Comparison of ENCODE assay signal across 22 cellular contexts in the genomic region with DNA sequence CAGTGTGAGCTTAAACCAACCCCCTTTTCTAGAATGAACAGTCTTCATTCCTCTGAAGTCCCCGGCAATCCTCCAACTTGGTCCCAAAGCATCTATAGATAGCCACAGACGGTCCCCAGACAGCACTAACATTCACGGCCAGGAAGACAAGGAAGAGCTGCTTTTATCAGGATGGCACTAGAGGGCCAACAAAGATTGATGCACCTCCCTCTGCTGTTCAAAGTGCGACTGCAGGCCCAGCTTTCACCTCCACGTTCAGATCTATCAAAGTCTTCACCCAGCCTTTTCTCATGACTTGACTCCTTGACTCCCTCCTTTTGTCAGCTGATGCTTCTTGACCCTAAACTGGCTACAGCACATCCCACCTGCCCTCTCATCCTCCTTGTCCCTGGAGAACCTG. TPM values are rescaled to one million over a fixed set of nuclear protein-coding genes. Genes with fewer than 3 reads are reported as not detected.
DNase-seq lines count a peak whose midpoint lies in the region; ATAC-seq and TF ChIP-seq lines count a peak whose summit lies in the region.
"Had no signal": no experiment of that assay in that cellular context is flagged by ENCODE, and none has a peak within 500 bp of the region (broad histone marks: within the 10 kb centered on the region; RNA-seq: fewer than 3 reads in every experiment).

No MANE protein-coding gene starts in this region.

- intact Hi-C loops in left ventricle myocardium inferior (cut with micrococcal nuclease) (no loop called here), Right ventricle myocardium superior (cut with DNase I) (no loop called here)

- H3K9me3 ChIP-seq in left ventricle myocardium inferior (replicated peaks), result peaks cover 10% of the 10 kb centered on the region

- DNase-seq in left ventricle myocardium inferior (no peak), Right ventricle myocardium superior (no peak), brain microvascular endothelial cell (no peak), left lobe of liver (ENCODE audit: low spot score) (no peak), KG1 (lab: John Stamatoyannopoulos, UW) (no peak), hippocampal formation (lab: John Stamatoyannopoulos, UW) (no peak), NCI-H1092 treated with DMSO at 0.1 percent for 48 hours (lab: John Stamatoyannopoulos, UW) (no peak)
- no peak for DNase-seq in stimulated activated naive CD8-positive, alpha-beta T cell treated with anti-CD3 and anti-CD28 coated beads, Interleukin-15, Interleukin-2, amounts not matched to agents 100 U/mL and 50 U/mL, for 24 hours
- DNase-seq: CD4-positive, alpha-beta T cell; GDM1; Karpas-422; NCI-H1105 treated with DMSO at 0.1 percent for 48 hours; NCI-H146; NCI-H2029; NCI-H446; NCI-H526; NCI-H82; RPMI8226; SHP77 had no signal

- H3K4me3 ChIP-seq in left ventricle myocardium inferior (no peak overlapping the region), brain microvascular endothelial cell (ENCODE audit: low read depth, low read length) (no peak overlapping the region)
- H3K4me3 ChIP-seq: GM12878 had no signal

- TF ChIP-seq CTCF in left ventricle myocardium inferior (IDR thresholded peaks at IDR 0.05; ENCODE audit: borderline replicate concordance) (no peak), brain microvascular endothelial cell (IDR thresholded peaks at IDR 0.05; ENCODE audit: low read depth, low read length, missing control alignments) (peak; percentile 10)

- in situ Hi-C loops in brain microvascular endothelial cell (cut with HindIII; ENCODE audit: low pct_ligation_motif_present, low sequenced_read_pairs), result no loop called here

- peak overlapping the region; percentile 25 for H3K27ac ChIP-seq in left ventricle myocardium inferior (replicated peaks)
- no peak overlapping the region for H3K27ac ChIP-seq in brain microvascular endothelial cell
- H3K27ac ChIP-seq: 22Rv1, HL-60 had no signal

- ATAC-seq in Right ventricle myocardium superior (ENCODE audit: poor library complexity) (no peak), left lobe of liver (peak; percentile 11)
- ATAC-seq in stimulated activated naive CD8-positive, alpha-beta T cell treated with anti-CD3 and anti-CD28 coated beads, Interleukin-15, Interleukin-2, amounts not matched to agents 100 U/mL and 50 U/mL, for 24 hours, result no peak
- ATAC-seq: GM12878 had no signal

- peaks cover 4% of the 10 kb centered on the region for H3K36me3 ChIP-seq in left ventricle myocardium inferior
- H3K36me3 ChIP-seq in brain microvascular endothelial cell (replicated peaks), result no peaks in the 10 kb centered on the region

- H3K4me1 ChIP-seq in left ventricle myocardium inferior, result peaks cover 54% of the 10 kb centered on the region

- H3K27me3 ChIP-seq in left ventricle myocardium inferior (ENCODE audit: low read depth), result no peaks in the 10 kb centered on the region
- no peaks in the 10 kb centered on the region for H3K27me3 ChIP-seq in brain microvascular endothelial cell (replicated peaks)

RNA-seq across cellular contexts. Expression of gene RNF152, which starts 54.3 kb away (rescaled TPM):
- total RNA-seq in left ventricle myocardium inferior, result 10.4 TPM
- 11.4 TPM for total RNA-seq in Right ventricle myocardium superior
- total RNA-seq in left lobe of liver, result 102 TPM
